In the genomic region with DNA sequence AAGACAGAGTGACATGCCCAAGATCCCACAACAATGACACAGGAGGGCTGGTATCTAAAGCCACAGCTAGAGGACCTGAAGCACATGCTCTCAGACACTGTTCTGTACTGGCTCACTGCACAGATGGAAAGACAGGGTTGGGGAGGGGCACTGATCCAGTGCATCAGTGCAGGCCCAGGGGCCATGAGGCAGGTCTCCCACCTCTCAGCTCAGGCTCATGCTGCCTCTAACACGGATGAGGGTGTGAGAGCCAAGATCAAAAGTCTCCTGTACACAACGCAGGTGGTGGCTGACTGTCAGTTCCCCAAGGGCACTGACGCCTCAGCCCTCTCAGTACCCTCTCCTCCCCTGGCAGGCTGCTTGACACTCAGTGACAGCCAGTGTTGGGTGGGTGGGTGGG, we compare ENCODE assay signal across 8 cellular contexts. TPM values are rescaled to one million over a fixed set of nuclear protein-coding genes. Genes with fewer than 3 reads are reported as not detected.
DNase-seq lines count a peak whose midpoint lies in the region; ATAC-seq and TF ChIP-seq lines count a peak whose summit lies in the region.

No MANE protein-coding gene starts in this region.

- peaks cover 92% of the 10 kb centered on the region for H3K4me1 Mint-ChIP-seq in activated CD4-positive, alpha-beta memory T cell treated with anti-CD3 and anti-CD28 coated beads for 36 hours (ENCODE audit: low read depth)
- peaks cover 99% of the 10 kb centered on the region for H3K4me1 Mint-ChIP-seq in stimulated activated memory B cell treated with anti-CD40 and anti-IgM and Interleukin-4, amounts not matched to agents 10 μg/mL and 1 μg/mL and 100 μg/mL, for 72 hours

- no peaks in the 10 kb centered on the region for H3K36me3 ChIP-seq in heart left ventricle
- peaks cover 0 to 2% (median 0%) of the 10 kb centered on the region in 9 donors for H3K36me3 ChIP-seq in heart right ventricle
- H3K36me3 ChIP-seq in SJCRH30, result peaks cover 5% of the 10 kb centered on the region; the same call in 1 of the 2 replicates

- POLR2A ChIA-PET in activated CD4-positive, alpha-beta memory T cell treated with anti-CD3 and anti-CD28 coated beads for 36 hours (lab: Charles Lee), result interaction anchor here (0.8 to 11.1 kb wide), 8 partner anchors 9 to 61 kb away, joined by 3 to 76 read pairs (median 12); partner anchors contain the start of gene RAPGEF1

- H3K9me3 Mint-ChIP-seq in activated CD4-positive, alpha-beta memory T cell treated with anti-CD3 and anti-CD28 coated beads for 36 hours, result no peaks in the 10 kb centered on the region
- no peaks in the 10 kb centered on the region for H3K9me3 Mint-ChIP-seq in stimulated activated memory B cell treated with anti-CD40 and anti-IgM and Interleukin-4, amounts not matched to agents 10 μg/mL and 1 μg/mL and 100 μg/mL, for 72 hours

- H3K27ac ChIP-seq in heart left ventricle (peak overlapping the region in 7 of 12 donors; percentile 0 to 96 (median 39)), heart right ventricle (peak overlapping the region in 8 of 10 donors; percentile 8 to 95 (median 22)), SJCRH30 (no peak overlapping the region)

- ATAC-seq in heart left ventricle (peak in 3 of 4 donors; percentile 23 to 33 (median 23)), heart right ventricle (peak in 6 of 8 donors; percentile 10 to 31 (median 24))
- peak; percentile 84 for ATAC-seq in stimulated activated memory B cell treated with anti-CD40 and anti-IgM and Interleukin-4, amounts not matched to agents 10 μg/mL and 1 μg/mL and 100 μg/mL, for 72 hours

- H3K27ac Mint-ChIP-seq in activated CD4-positive, alpha-beta memory T cell treated with anti-CD3 and anti-CD28 coated beads for 36 hours, result peak overlapping the region; percentile 93
- H3K27ac Mint-ChIP-seq in stimulated activated memory B cell treated with anti-CD40 and anti-IgM and Interleukin-4, amounts not matched to agents 10 μg/mL and 1 μg/mL and 100 μg/mL, for 72 hours, result peak overlapping the region; percentile 87

- no peaks in the 10 kb centered on the region for H3K27me3 Mint-ChIP-seq in activated CD4-positive, alpha-beta memory T cell treated with anti-CD3 and anti-CD28 coated beads for 36 hours
- H3K27me3 Mint-ChIP-seq in stimulated activated memory B cell treated with anti-CD40 and anti-IgM and Interleukin-4, amounts not matched to agents 10 μg/mL and 1 μg/mL and 100 μg/mL, for 72 hours, result no peaks in the 10 kb centered on the region

- H3K4me1 ChIP-seq in heart left ventricle (peaks cover 18 to 99% (median 68%) of the 10 kb centered on the region in 12 donors), heart right ventricle (peaks cover 15 to 98% (median 90%) of the 10 kb centered on the region in 9 donors), SJCRH30 (peaks cover 48% of the 10 kb centered on the region)

- no peak for TF ChIP-seq CTCF in heart left ventricle (IDR thresholded peaks at IDR 0.05)
- no peak for TF ChIP-seq CTCF in heart right ventricle (IDR thresholded peaks at IDR 0.05)

- CTCF ChIA-PET in activated CD4-positive, alpha-beta memory T cell treated with anti-CD3 and anti-CD28 coated beads for 36 hours (lab: Charles Lee), result interaction anchor here (1.1 to 3.7 kb wide), 9 partner anchors 10 to 137 kb away, joined by 3 to 46 read pairs (median 6); partner anchors contain the start of gene RAPGEF1

- intact Hi-C loops in heart left ventricle (cut with DNase I), result loop anchor here in 1 of 10 donors (2.0 kb wide), 1 partner anchor 52 kb away; no protein-coding TSS in a partner anchor
- intact Hi-C loops in cardiac septum (cut with DNase I), result no loop called here
- intact Hi-C loops in activated CD4-positive, alpha-beta memory T cell treated with anti-CD3 and anti-CD28 coated beads for 36 hours (cut with micrococcal nuclease), result loop anchor here (1.0 kb wide), 6 partner anchors 8 to 78 kb away; no protein-coding TSS in a partner anchor
- intact Hi-C loops in heart right ventricle (cut with DNase I), result no loop called here

- H3K9me3 ChIP-seq in heart left ventricle (no peaks in the 10 kb centered on the region), heart right ventricle (no peaks in the 10 kb centered on the region), SJCRH30 (replicated peaks) (no peaks in the 10 kb centered on the region)

- H3K27me3 ChIP-seq in heart left ventricle, result no peaks in the 10 kb centered on the region
- no peaks in the 10 kb centered on the region for H3K27me3 ChIP-seq in heart right ventricle
- H3K27me3 ChIP-seq in SJCRH30, result no peaks in the 10 kb centered on the region

- H3K36me3 Mint-ChIP-seq in activated CD4-positive, alpha-beta memory T cell treated with anti-CD3 and anti-CD28 coated beads for 36 hours, result peaks cover 11% of the 10 kb centered on the region
- peaks cover 17% of the 10 kb centered on the region for H3K36me3 Mint-ChIP-seq in stimulated activated memory B cell treated with anti-CD40 and anti-IgM and Interleukin-4, amounts not matched to agents 10 μg/mL and 1 μg/mL and 100 μg/mL, for 72 hours

- no peak for TF ChIP-seq POLR2A in heart left ventricle (IDR thresholded peaks at IDR 0.05)

- 13 to 32% (median 26%) methylated on average over 3 of the region's 3 CpGs for WGBS in heart left ventricle, 4 donors
- WGBS in heart right ventricle, 2 donors, result 29 to 46% methylated on average over 3 of the region's 3 CpGs

- peak overlapping the region; percentile 70 for H3K4me3 Mint-ChIP-seq in activated CD4-positive, alpha-beta memory T cell treated with anti-CD3 and anti-CD28 coated beads for 36 hours
- H3K4me3 Mint-ChIP-seq in stimulated activated memory B cell treated with anti-CD40 and anti-IgM and Interleukin-4, amounts not matched to agents 10 μg/mL and 1 μg/mL and 100 μg/mL, for 72 hours, result peak overlapping the region; percentile 83

- H3K4me3 ChIP-seq in heart left ventricle (peak overlapping the region in 1 of 12 donors; percentile 27), heart right ventricle (peak overlapping the region in 1 of 10 donors; percentile 0), SJCRH30 (no peak overlapping the region)

- DNase-seq in heart left ventricle (no peak), cardiac septum (ENCODE audit: low spot score) (no peak), heart right ventricle (no peak), SJCRH30 (no peak), foreskin melanocyte (no peak), nucleus accumbens (lab: John Stamatoyannopoulos, UW) (no peak)
- peak; percentile 76 for DNase-seq in activated CD4-positive, alpha-beta memory T cell treated with anti-CD3 and anti-CD28 coated beads for 36 hours

RNA-seq across cellular contexts. Expression of gene RAPGEF1, which starts 10.9 kb away (rescaled TPM):
- total RNA-seq in heart left ventricle (100 to 1,000 TPM in 7 of 9 donors, 10 to 100 TPM in 2; 81.9 to 161 (median 116) TPM), cardiac septum (115 TPM), heart right ventricle (100 to 1,000 TPM in 7 of 10 donors, 10 to 100 TPM in 3; 84.0 to 135 (median 120) TPM)
- polyA plus RNA-seq in heart left ventricle (100 to 1,000 TPM in 1 of 2 donors, 10 to 100 TPM in 1; 50.6 to 114 TPM), heart right ventricle (10 to 100 TPM; 39.6 to 39.9 TPM)
- total RNA-seq in activated CD4-positive, alpha-beta memory T cell treated with anti-CD3 and anti-CD28 coated beads for 36 hours, result 10 to 100 TPM; 91.9 to 92.3 TPM
- 78.5 and 82.0 TPM in 2 replicates for total RNA-seq in SJCRH30 (2014; rRNA removed; shearing (Covaris generic))

Comparison
In these comparisons a context has a peak if more than half of its experiments do, and no peak if none do; other contexts are left out.
1. ATAC-seq: peak in every context shown above with its lines; median percentile 84 in stimulated activated memory B cell treated with anti-CD40 and anti-IgM and Interleukin-4, amounts not matched to agents 10 μg/mL and 1 μg/mL and 100 μg/mL, for 72 hours; 24 in heart right ventricle; 23 in heart left ventricle.